Comparison of ENCODE assay signal across 2 cellular contexts in genomic region chr1:15717418-15718131, GRCh38.
TF ChIP-seq lines count a peak whose summit lies in the region.

No MANE protein-coding gene starts in this region.

TF ChIP-seq in liver, 16 proteins besides CTCF, POLR2A, EP300 and RAD21:
- peak; percentile 44 for TF ChIP-seq NR2F2 (IDR thresholded peaks at IDR 0.05)
- TF ChIP-seq REST (IDR thresholded peaks at IDR 0.05), result no peak
- peak; percentile 71 to 75 for TF ChIP-seq RXRA (IDR thresholded peaks at IDR 0.05)

TF ChIP-seq in HepG2, 621 proteins besides CTCF, POLR2A, EP300 and RAD21:
- TF ChIP-seq ZNF652 (CRISPR knock-in tag; IDR thresholded peaks at IDR 0.05; ENCODE audit: borderline replicate concordance, low read depth), result no peak
- TF ChIP-seq ZBTB8A (CRISPR knock-in tag; IDR thresholded peaks at IDR 0.05; ENCODE audit: borderline replicate concordance, low read depth), result no peak
- no peak for TF ChIP-seq ZBTB10 (CRISPR knock-in tag; IDR thresholded peaks at IDR 0.05; ENCODE audit: borderline replicate concordance)
- no peak for TF ChIP-seq RXRA (CRISPR knock-in tag; IDR thresholded peaks at IDR 0.05)
- TF ChIP-seq ZNF792 (CRISPR knock-in tag; IDR thresholded peaks at IDR 0.05), result no peak
- no peak for TF ChIP-seq NR1H2 (CRISPR knock-in tag; IDR thresholded peaks at IDR 0.05; ENCODE audit: borderline replicate concordance, low read depth)
- TF ChIP-seq ZNF616 (CRISPR knock-in tag; IDR thresholded peaks at IDR 0.05; ENCODE audit: low read depth), result no peak
- TF ChIP-seq ZNF256 (CRISPR knock-in tag; conservative IDR thresholded peaks at IDR 0.05), result no peak
- TF ChIP-seq SNAI1 (CRISPR knock-in tag; IDR thresholded peaks at IDR 0.05; ENCODE audit: borderline replicate concordance), result no peak
- no peak for TF ChIP-seq ZNF687 (CRISPR knock-in tag; IDR thresholded peaks at IDR 0.05)
- TF ChIP-seq GFI1 (CRISPR knock-in tag; IDR thresholded peaks at IDR 0.05; ENCODE audit: borderline replicate concordance), result no peak
- no peak for TF ChIP-seq TOE1 (CRISPR knock-in tag; IDR thresholded peaks at IDR 0.05)
- TF ChIP-seq ZNF331 (CRISPR knock-in tag; IDR thresholded peaks at IDR 0.05), result no peak
